ENCODE assay signal across 8 cellular contexts in genomic region chr2:71545572-71546274, GRCh38.
DNase-seq lines count a peak whose midpoint lies in the region; ATAC-seq, FAIRE-seq and TF ChIP-seq lines count a peak whose summit lies in the region.

No MANE protein-coding gene starts in this region.

- peak; percentile 13 for DNase-seq in AG04450 (ENCODE audit: low read depth, low spot score)
- peak; percentile 49 for DNase-seq in GM12892 (ENCODE audit: insufficient read length)
- peak; percentile 83 for DNase-seq in KBM-7
- peak; percentile 52 to 58 for DNase-seq in SHP77 (lab: John Stamatoyannopoulos, UW)
- DNase-seq in adipocyte (ENCODE audit: low read depth) = peak; percentile 86
- peak; percentile 75 to 88 for DNase-seq in cardiac muscle cell (ENCODE audit: low read depth in 1 of 2, low spot score in 1 of 2)
- peak; percentile 56 for DNase-seq in prostate gland (ENCODE audit: low spot score)

- CTCF ChIA-PET in AG04450 (lab: Charles Lee) = interaction anchor here (0.6 to 5.5 kb wide), 19 partner anchors 9 to 1341 kb away, joined by 3 to 25 read pairs (median 4); partner anchors contain the start of gene SPR

- ATAC-seq in GM21447 (IDR thresholded peaks at IDR 0.05; ENCODE audit: unreplicated experiment) = no peak

- 33% methylated on average over 22 of the region's 22 CpGs for WGBS in prostate gland

- TF ChIP-seq CTCF in AG04450 (IDR thresholded peaks at IDR 0.05; ENCODE audit: low read depth, low read length) = peak; percentile 79
- TF ChIP-seq CTCF in cardiac muscle cell (IDR thresholded peaks at IDR 0.05; ENCODE audit: low read depth, low read length) = peak; percentile 74
- peak; percentile 22 to 74 (median 64) for TF ChIP-seq CTCF in prostate gland (IDR thresholded peaks at IDR 0.05)

- peaks cover 18% of the 10 kb centered on the region for H3K27me3 ChIP-seq in AG04450 (ENCODE audit: control insufficient read depth, insufficient read depth, low read length)
- peaks cover 36% of the 10 kb centered on the region for H3K27me3 ChIP-seq in adipocyte (replicated peaks; ENCODE audit: control insufficient read depth, insufficient read depth, low read length)
- no peaks in the 10 kb centered on the region for H3K27me3 ChIP-seq in cardiac muscle cell
- no peaks in the 10 kb centered on the region for H3K27me3 ChIP-seq in prostate gland (replicated peaks; ENCODE audit: insufficient read depth)

- in situ Hi-C loops in KBM-7 (cut with MboI; ENCODE audit: low pct_unique_long_range_greater_than_20kb, low sequenced_read_pairs) = loop anchor here (25.0 kb wide), 1 partner anchor 592 kb away; the partner anchor contains the start of gene CYP26B1

- TF ChIP-seq POLR2A in GM12892 (IDR thresholded peaks at IDR 0.05; ENCODE audit: low read depth, low read length) (no peak), prostate gland (IDR thresholded peaks at IDR 0.05) (no peak)

- intact Hi-C loops in prostate gland (cut with DNase I) = loop anchor here (5.0 kb wide), 3 partner anchors 257 to 1202 kb away; no protein-coding TSS in a partner anchor

- POLR2A ChIA-PET in AG04450 (lab: Yijun Ruan, JAX) = no interaction called here

- H3K4me1 ChIP-seq in adipocyte (ENCODE audit: control insufficient read depth, insufficient read depth, low read length) = peaks cover 16% of the 10 kb centered on the region
- H3K4me1 ChIP-seq in cardiac muscle cell (ENCODE audit: low read depth) = no peaks in the 10 kb centered on the region
- H3K4me1 ChIP-seq in prostate gland (replicated peaks) = no peaks in the 10 kb centered on the region

- FAIRE-seq in GM12892 (lab: Jason Lieb, UNC) = peak; percentile 24

- peaks cover 7% of the 10 kb centered on the region; the same call in 1 of the 2 replicates for H3K9me3 ChIP-seq in AG04450 (ENCODE audit: control insufficient read depth, insufficient read depth, low read length)
- H3K9me3 ChIP-seq in adipocyte (ENCODE audit: control insufficient read depth, low read length) = no peaks in the 10 kb centered on the region
- no peaks in the 10 kb centered on the region for H3K9me3 ChIP-seq in cardiac muscle cell (ENCODE audit: low read depth)
- H3K9me3 ChIP-seq in prostate gland = no peaks in the 10 kb centered on the region

- H3K4me3 ChIP-seq in AG04450 (ENCODE audit: low read depth, low read length) = no peak overlapping the region
- H3K4me3 ChIP-seq in adipocyte (ENCODE audit: low read length) = peak overlapping the region; percentile 31
- no peak overlapping the region for H3K4me3 ChIP-seq in cardiac muscle cell
- H3K4me3 ChIP-seq in prostate gland = no peak overlapping the region

- H3K9ac ChIP-seq in adipocyte (ENCODE audit: low read length) = no peak overlapping the region

- H3K27ac ChIP-seq in AG04450 (ENCODE audit: low read depth, low read length) (no peak overlapping the region), cardiac muscle cell (no peak overlapping the region), prostate gland (no peak overlapping the region)

- H3K36me3 ChIP-seq in adipocyte (ENCODE audit: control insufficient read depth, insufficient read depth, low read length, severe bottlenecking) (no peaks in the 10 kb centered on the region), cardiac muscle cell (no peaks in the 10 kb centered on the region), prostate gland (no peaks in the 10 kb centered on the region)

Comparison
In these comparisons a context has a peak if more than half of its experiments do, and no peak if none do; other contexts are left out.
1. DNase-seq: peak in every context shown above with its lines; median percentile 86 in adipocyte; 83 in KBM-7; 82 in cardiac muscle cell; 56 in prostate gland; 55 in SHP77; 49 in GM12892; 13 in AG04450.